In the genomic region with DNA sequence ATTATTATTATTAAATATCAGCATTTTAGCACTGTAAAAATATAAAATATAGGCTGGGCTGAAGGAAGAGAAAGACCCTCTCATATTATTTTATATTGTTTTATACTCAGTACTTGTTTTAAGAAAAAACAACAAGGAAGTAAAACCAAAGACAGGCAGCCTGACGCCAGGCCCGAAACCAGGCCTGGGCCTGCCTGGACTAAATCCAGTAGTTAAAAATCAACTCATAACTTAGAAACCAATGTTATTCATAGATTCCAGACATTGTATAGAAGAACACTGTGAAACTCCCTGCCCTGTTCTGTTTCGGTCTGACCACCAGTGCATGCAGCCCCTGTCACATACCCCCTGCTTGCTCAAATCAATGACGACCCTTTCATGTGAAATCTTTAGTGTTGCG, we compare ENCODE assay signal across 8 cellular contexts.
DNase-seq lines count a peak whose midpoint lies in the region; ATAC-seq, FAIRE-seq and TF ChIP-seq lines count a peak whose summit lies in the region.
"Not testable (repeated sequence)": the region's sequence is repeated elsewhere in the genome, so short reads cannot be mapped to it uniquely, and the experiment has no call there.

No MANE protein-coding gene starts in this region.

- FAIRE-seq in pancreas (lab: Jason Lieb, UNC): not testable (repeated sequence)

- TF ChIP-seq EP300 in transverse colon (IDR thresholded peaks at IDR 0.05; ENCODE audit: low read depth): not testable (repeated sequence)

- DNase-seq in HFFc6: not testable (repeated sequence)
- peak; percentile 45 for DNase-seq in colonic mucosa
- DNase-seq in epithelial cell of prostate (ENCODE audit: low read depth, low spot score): peak; percentile 1
- peak in 1 of 2 donors; percentile 43 for DNase-seq in left colon
- peak in 4 of 6 donors; percentile 26 to 44 (median 29) for DNase-seq in pancreas
- peak; percentile 31 for DNase-seq in transverse colon

- ATAC-seq in left colon (peak; percentile 61), pancreas (peak; percentile 50 to 76 (median 68))

- not testable (repeated sequence) for TF ChIP-seq CTCF in HFFc6 (IDR thresholded peaks at IDR 0.05); OCI-LY3 (IDR thresholded peaks at IDR 0.05; ENCODE audit: low read depth, low read length); colonic mucosa (IDR thresholded peaks at IDR 0.05); nephron (IDR thresholded peaks at IDR 0.05; ENCODE audit: unreplicated experiment in 3 of 3); pancreas (IDR thresholded peaks at IDR 0.05); transverse colon (IDR thresholded peaks at IDR 0.05)

- peak overlapping the region; percentile 53; the same call in 1 of the 2 replicates for H3K27ac Mint-ChIP-seq in HFFc6
- H3K27ac Mint-ChIP-seq in nephron: peak overlapping the region; percentile 92 to 96 (median 94)

- H3K79me2 ChIP-seq in OCI-LY3 (ENCODE audit: low read length): not testable (repeated sequence)

- H3K4me1 ChIP-seq in OCI-LY3 (ENCODE audit: low read length) (peaks cover 36% of the 10 kb centered on the region), pancreas (peaks cover 5 to 27% (median 23%) of the 10 kb centered on the region in 3 donors), transverse colon (peaks cover 0 to 22% (median 7%) of the 10 kb centered on the region in 4 donors)
- H3K4me1 ChIP-seq in colonic mucosa: not testable (repeated sequence)

- H3K4me2 ChIP-seq in OCI-LY3 (ENCODE audit: low read length): peak overlapping the region; percentile 18

- not testable (repeated sequence) for H3K36me3 ChIP-seq in OCI-LY3 (replicated peaks; ENCODE audit: low read depth, low read length); colonic mucosa; pancreas; transverse colon

- not testable (repeated sequence) for H3K27me3 Mint-ChIP-seq in HFFc6 (ENCODE audit: insufficient read depth); nephron (ENCODE audit: low read depth)

- H3K27me3 ChIP-seq in OCI-LY3 (ENCODE audit: low read depth, low read length); colonic mucosa; pancreas; transverse colon: not testable (repeated sequence)

- intact Hi-C loops in colonic mucosa (cut with DNase I); left colon (cut with DNase I, micrococcal nuclease); pancreas (cut with DNase I); transverse colon (cut with DNase I; ENCODE audit: low total_unique reads): not testable (repeated sequence)

- H3K9ac ChIP-seq in OCI-LY3 (ENCODE audit: low read length); colonic mucosa (ENCODE audit: low read depth in 2 of 2, low read length in 2 of 2): not testable (repeated sequence)

- in situ Hi-C loops in transverse colon (cut with MboI; ENCODE audit: low pct_ligation_motif_present in 1 of 4, low pct_unique_long_range_greater_than_20kb in 1 of 4, low sequenced_read_pairs in 3 of 4): not testable (repeated sequence)

- peaks cover 22% of the 10 kb centered on the region for H3K4me1 Mint-ChIP-seq in HFFc6 (ENCODE audit: low read depth)
- peaks cover 29% of the 10 kb centered on the region for H3K4me1 Mint-ChIP-seq in nephron

- not testable (repeated sequence) for TF ChIP-seq POLR2A in transverse colon (IDR thresholded peaks at IDR 0.05)

- H3K36me3 Mint-ChIP-seq in HFFc6 (ENCODE audit: low read depth); nephron (ENCODE audit: low read depth): not testable (repeated sequence)

- H3K4me3 ChIP-seq in OCI-LY3 (ENCODE audit: low read length); colonic mucosa; pancreas; transverse colon: not testable (repeated sequence)

- not testable (repeated sequence) for H3K4me3 Mint-ChIP-seq in HFFc6, nephron

- peak overlapping the region; percentile 35; the same call in 1 of the 2 replicates for H3K27ac ChIP-seq in OCI-LY3 (ENCODE audit: low read length)
- peak overlapping the region; percentile 34 for H3K27ac ChIP-seq in colonic mucosa
- H3K27ac ChIP-seq in epithelial cell of prostate: peak overlapping the region; percentile 78
- peak overlapping the region in 3 of 4 donors; percentile 64 to 85 (median 84) for H3K27ac ChIP-seq in pancreas
- peak overlapping the region; percentile 50 to 64 (median 58) for H3K27ac ChIP-seq in transverse colon

- peak overlapping the region; percentile 66; the same call in 1 of the 2 replicates for H2AFZ ChIP-seq in OCI-LY3 (ENCODE audit: low read depth, low read length)

- H4K20me1 ChIP-seq in OCI-LY3 (ENCODE audit: insufficient read depth, low read length): not testable (repeated sequence)

- H3K9me3 ChIP-seq in OCI-LY3 (ENCODE audit: insufficient read depth, low read length); colonic mucosa; pancreas; transverse colon: not testable (repeated sequence)

- WGBS in pancreas, 2 donors: 30 to 41% methylated on average over 4 to 5 of the region's 5 CpGs
- WGBS in transverse colon (ENCODE audit: low coverage in 1 of 2), 2 donors: 40 to 53% methylated on average over 3 to 5 of the region's 5 CpGs

- H3K9me3 Mint-ChIP-seq in HFFc6, nephron: not testable (repeated sequence)

Comparison
In these comparisons a context has a peak if more than half of its experiments do, and no peak if none do; other contexts are left out.
1. H3K27ac ChIP-seq: peak in every context shown above with its lines; median percentile 84 in pancreas; 78 in epithelial cell of prostate; 58 in transverse colon; 35 in OCI-LY3; 34 in colonic mucosa.